Comparison of ENCODE assay signal across 8 cellular contexts in genomic region chr2:217904614-217904965, GRCh38.
A peak's percentile ranks its signal among the peaks of the same experiment; 100 is the strongest.
DNase-seq lines count a peak whose midpoint lies in the region; ATAC-seq and TF ChIP-seq lines count a peak whose summit lies in the region.
"Had no signal": no experiment of that assay in that cellular context is flagged by ENCODE, and none has a peak within 500 bp of the region (broad histone marks: within the 10 kb centered on the region; RNA-seq: fewer than 3 reads in every experiment).

No MANE protein-coding gene starts in this region.

- H3K36me3 ChIP-seq in body of pancreas (replicated peaks in 1 of 2; ENCODE audit: insufficient read depth in 1 of 2, low read depth in 2 of 2) (no peaks in the 10 kb centered on the region), hepatocyte (replicated peaks; ENCODE audit: insufficient read depth, low read depth) (no peaks in the 10 kb centered on the region), prostate gland (no peaks in the 10 kb centered on the region), uterus (no peaks in the 10 kb centered on the region)

- WGBS in body of pancreas, 2 donors, result 24 to 27% methylated on average over 4 to 5 of the region's 5 CpGs
- 88% methylated on average over 5 of the region's 5 CpGs for WGBS in hepatocyte (ENCODE audit: low lambda C conversion rate, missing lambda C conversion rate)
- WGBS in prostate gland, result 59% methylated on average over 5 of the region's 5 CpGs

- no peak for TF ChIP-seq CTCF in body of pancreas (IDR thresholded peaks at IDR 0.05)
- TF ChIP-seq CTCF in hepatocyte (IDR thresholded peaks at IDR 0.05; ENCODE audit: poor library complexity), result no peak
- TF ChIP-seq CTCF in prostate gland (IDR thresholded peaks at IDR 0.05), result no peak
- TF ChIP-seq CTCF in uterus (IDR thresholded peaks at IDR 0.05), result no peak
- TF ChIP-seq CTCF in foreskin keratinocyte (conservative IDR thresholded peaks at IDR 0.05), result no peak

- intact Hi-C loops in body of pancreas (cut with DNase I) (no loop called here), prostate gland (cut with DNase I) (loop anchor here (5.0 kb wide), 1 partner anchor 33 kb away; no protein-coding TSS in a partner anchor), uterus (cut with DNase I; ENCODE audit: low total_unique reads) (loop anchor here (5.0 kb wide), 1 partner anchor 38 kb away; no protein-coding TSS in a partner anchor)

- H3K4me1 ChIP-seq in body of pancreas (peaks cover 91% of the 10 kb centered on the region), hepatocyte (ENCODE audit: insufficient read depth) (peaks cover 34% of the 10 kb centered on the region), prostate gland (replicated peaks) (peaks cover 17% of the 10 kb centered on the region), uterus (peaks cover 26 to 67% of the 10 kb centered on the region in 2 donors), foreskin keratinocyte (no peaks in the 10 kb centered on the region)

- H3K79me2 ChIP-seq in hepatocyte, result peaks cover 4% of the 10 kb centered on the region

- H4K20me1 ChIP-seq in hepatocyte (ENCODE audit: insufficient read depth, poor library complexity, severe bottlenecking), result no peaks in the 10 kb centered on the region

- no peaks in the 10 kb centered on the region for H3K9me2 ChIP-seq in hepatocyte (replicated peaks; ENCODE audit: insufficient read depth)

- H3K27me3 ChIP-seq in body of pancreas (no peaks in the 10 kb centered on the region), hepatocyte (no peaks in the 10 kb centered on the region), prostate gland (replicated peaks; ENCODE audit: insufficient read depth) (no peaks in the 10 kb centered on the region), uterus (no peaks in the 10 kb centered on the region), foreskin keratinocyte (peaks cover 49% of the 10 kb centered on the region)

- TF ChIP-seq POLR2A in body of pancreas (IDR thresholded peaks at IDR 0.05) (no peak), prostate gland (IDR thresholded peaks at IDR 0.05) (no peak), uterus (IDR thresholded peaks at IDR 0.05) (no peak)

- H3K27ac ChIP-seq in body of pancreas, result peak overlapping the region; percentile 89 to 92 (median 90)
- H3K27ac ChIP-seq in hepatocyte, result peak overlapping the region; percentile 95
- H3K27ac ChIP-seq in prostate gland, result peak overlapping the region; percentile 91 to 92
- peak overlapping the region; percentile 92 to 97 for H3K27ac ChIP-seq in uterus
- no peak overlapping the region for H3K27ac ChIP-seq in foreskin keratinocyte

- no peak overlapping the region for H2AFZ ChIP-seq in hepatocyte

- no peak overlapping the region for H3K4me3 ChIP-seq in body of pancreas
- no peak overlapping the region for H3K4me3 ChIP-seq in hepatocyte
- no peak overlapping the region for H3K4me3 ChIP-seq in prostate gland
- no peak overlapping the region for H3K4me3 ChIP-seq in uterus

- H3K9me3 ChIP-seq in body of pancreas (no peaks in the 10 kb centered on the region), hepatocyte (ENCODE audit: low read depth) (no peaks in the 10 kb centered on the region), prostate gland (no peaks in the 10 kb centered on the region), uterus (no peaks in the 10 kb centered on the region)

- no peak overlapping the region for H3K4me2 ChIP-seq in hepatocyte

- ATAC-seq in body of pancreas (no peak), foreskin keratinocyte (no peak)

- DNase-seq in body of pancreas (no peak), hepatocyte (ENCODE audit: low spot score) (no peak), prostate gland (ENCODE audit: low spot score) (no peak), uterus (peak; percentile 23 to 34), NCI-H1417 treated with DMSO at 0.1 percent for 48 hours (lab: John Stamatoyannopoulos, UW) (no peak), NCI-H128 (lab: John Stamatoyannopoulos, UW; ENCODE audit: unreplicated experiment) (no peak), foreskin keratinocyte (no peak)
- DNase-seq: erythroblast had no signal

Comparison
In these comparisons a context has a peak if more than half of its experiments do, and no peak if none do; other contexts are left out.
1. DNase-seq: peak in uterus (2 of 2); none in body of pancreas (0 of 4), hepatocyte (single experiment), prostate gland (single experiment), NCI-H1417 treated with DMSO at 0.1 percent for 48 hours (single experiment), NCI-H128 (single experiment) and foreskin keratinocyte (0 of 2).